In genomic region chr5:38446029-38446522, GRCh38 we compare ENCODE assay signal across 15 cellular contexts.
DNase-seq lines count a peak whose midpoint lies in the region; ATAC-seq and TF ChIP-seq lines count a peak whose summit lies in the region.
"Had no signal": no experiment of that assay in that cellular context is flagged by ENCODE, and none has a peak within 500 bp of the region (broad histone marks: within the 10 kb centered on the region; RNA-seq: fewer than 3 reads in every experiment).

No MANE protein-coding gene starts in this region.

- H3K27ac Mint-ChIP-seq in WTC11: no peak overlapping the region
- H3K27ac Mint-ChIP-seq: activated CD4-positive, alpha-beta T cell treated with anti-CD3 and anti-CD28 coated beads for 36 hours; activated naive CD8-positive, alpha-beta T cell treated with anti-CD3 and anti-CD28 coated beads, Interleukin-2, amount 10 ng/mL, durations not matched to agents 7 days and 5 days; dendritic cell treated with granulocyte-macrophage colony-stimulating factor and Interleukin-4, amounts not matched to agents 40 ng/mL and 50 ng/mL, for 4 days; stimulated activated naive B cell treated with anti-CD40 and anti-IgM and Interleukin-4, amounts not matched to agents 10 μg/mL and 1 μg/mL and 100 μg/mL, for 72 hours had no signal

- H3K4me3 Mint-ChIP-seq in WTC11: no peak overlapping the region
- H3K4me3 Mint-ChIP-seq: activated CD4-positive, alpha-beta T cell treated with anti-CD3 and anti-CD28 coated beads for 36 hours; activated naive CD8-positive, alpha-beta T cell treated with anti-CD3 and anti-CD28 coated beads, Interleukin-2, amount 10 ng/mL, durations not matched to agents 7 days and 5 days; dendritic cell treated with granulocyte-macrophage colony-stimulating factor and Interleukin-4, amounts not matched to agents 40 ng/mL and 50 ng/mL, for 4 days; stimulated activated naive B cell treated with anti-CD40 and anti-IgM and Interleukin-4, amounts not matched to agents 10 μg/mL and 1 μg/mL and 100 μg/mL, for 72 hours had no signal

- CTCF ChIA-PET in WTC11 (lab: Charles Lee): interaction anchor here (0.6 to 1.9 kb wide), 3 partner anchors 9 to 364 kb away, joined by 3 to 9 read pairs (median 6); no protein-coding TSS in a partner anchor

- POLR2A ChIA-PET in WTC11 (lab: Charles Lee): no interaction called here

- peaks cover 0 to 72% (median 0%) of the 10 kb centered on the region in 7 donors for H3K27me3 ChIP-seq in heart right ventricle
- no peaks in the 10 kb centered on the region for H3K27me3 ChIP-seq in prostate gland (replicated peaks; ENCODE audit: insufficient read depth)
- H3K27me3 ChIP-seq: MG63 had no signal

- H3K36me3 ChIP-seq in heart right ventricle: no peaks in the 10 kb centered on the region
- no peaks in the 10 kb centered on the region for H3K36me3 ChIP-seq in prostate gland
- H3K36me3 ChIP-seq: MG63 had no signal

- H3K9me3 Mint-ChIP-seq in WTC11: no peaks in the 10 kb centered on the region
- H3K9me3 Mint-ChIP-seq: activated naive CD8-positive, alpha-beta T cell treated with anti-CD3 and anti-CD28 coated beads, Interleukin-2, amount 10 ng/mL, durations not matched to agents 7 days and 5 days; dendritic cell treated with granulocyte-macrophage colony-stimulating factor and Interleukin-4, amounts not matched to agents 40 ng/mL and 50 ng/mL, for 4 days had no signal

- no peaks in the 10 kb centered on the region; the same call in 1 of the 2 replicates for H3K4me1 Mint-ChIP-seq in WTC11
- H3K4me1 Mint-ChIP-seq: activated CD4-positive, alpha-beta T cell treated with anti-CD3 and anti-CD28 coated beads for 36 hours; activated naive CD8-positive, alpha-beta T cell treated with anti-CD3 and anti-CD28 coated beads, Interleukin-2, amount 10 ng/mL, durations not matched to agents 7 days and 5 days; stimulated activated naive B cell treated with anti-CD40 and anti-IgM and Interleukin-4, amounts not matched to agents 10 μg/mL and 1 μg/mL and 100 μg/mL, for 72 hours had no signal

- H3K4me3 ChIP-seq in heart right ventricle (peak overlapping the region in 9 of 10 donors; percentile 12 to 48 (median 34)), fibroblast of pulmonary artery (replicated peaks; ENCODE audit: low read depth, low read length) (peak overlapping the region; percentile 54), prostate gland (peak overlapping the region; percentile 22 to 28)
- H3K4me3 ChIP-seq: MG63 had no signal

- DNase-seq in heart right ventricle: peak in 1 of 2 donors; percentile 29
- DNase-seq in left ventricle myocardium superior: no peak
- no peak for DNase-seq in fibroblast of pulmonary artery (ENCODE audit: low read depth)
- no peak for DNase-seq in prostate gland (ENCODE audit: low spot score)
- no peak for DNase-seq in stimulated activated CD4-positive, alpha-beta T cell treated with anti-CD3 and anti-CD28 coated beads, Interleukin-4, amount 100 ng/mL, for 24 hours
- no peak for DNase-seq in SHP77 (lab: John Stamatoyannopoulos, UW)
- no peak for DNase-seq in WTC11 (ENCODE audit: low spot score)
- DNase-seq: activated CD4-positive, alpha-beta T cell treated with anti-CD3 and anti-CD28 coated beads for 36 hours; activated naive CD8-positive, alpha-beta T cell treated with anti-CD3 and anti-CD28 coated beads, Interleukin-2, amount 10 ng/mL, durations not matched to agents 7 days and 5 days; MG63; NCI-H1930; stimulated activated naive B cell treated with anti-CD40 and anti-IgM and Interleukin-4, amounts not matched to agents 10 μg/mL and 1 μg/mL and 100 μg/mL, for 72 hours; T-helper 2 cell had no signal

- 75 to 77% methylated on average over 21 of the region's 21 CpGs for WGBS in heart right ventricle, 2 donors
- 73% methylated on average over 21 of the region's 21 CpGs for WGBS in prostate gland

- H3K27ac ChIP-seq in heart right ventricle: peak overlapping the region in 9 of 10 donors; percentile 13 to 79 (median 58)
- peak overlapping the region; percentile 65 to 70 for H3K27ac ChIP-seq in prostate gland

- no peak for TF ChIP-seq POLR2A in prostate gland (IDR thresholded peaks at IDR 0.05)

- intact Hi-C loops in heart right ventricle (cut with DNase I) (loop anchor here in 5 of 10 donors (10.0 kb wide), 4 partner anchors 99 to 479 kb away; no protein-coding TSS in a partner anchor), left ventricle myocardium superior (cut with micrococcal nuclease) (loop anchor here (10.0 kb wide), 1 partner anchor 109 kb away; the partner anchor contains the start of gene LIFR), prostate gland (cut with DNase I) (loop anchor here (5.0 to 10.0 kb wide), 3 partner anchors 66 to 629 kb away; partner anchors contain the start of genes LIFR and RICTOR)

- ATAC-seq in heart right ventricle (peak in 3 of 8 donors; percentile 3 to 22 (median 11)), left ventricle myocardium superior (no peak), WTC11 (no peak), HG03045 (IDR thresholded peaks at IDR 0.05; ENCODE audit: unreplicated experiment) (no peak)
- ATAC-seq: activated CD4-positive, alpha-beta T cell treated with anti-CD3 and anti-CD28 coated beads for 36 hours; stimulated activated naive B cell treated with anti-CD40 and anti-IgM and Interleukin-4, amounts not matched to agents 10 μg/mL and 1 μg/mL and 100 μg/mL, for 72 hours had no signal

- TF ChIP-seq CTCF in heart right ventricle (IDR thresholded peaks at IDR 0.05): no peak
- no peak for TF ChIP-seq CTCF in fibroblast of pulmonary artery (IDR thresholded peaks at IDR 0.05; ENCODE audit: low read length, missing control alignments)
- no peak for TF ChIP-seq CTCF in prostate gland (IDR thresholded peaks at IDR 0.05)
- TF ChIP-seq CTCF in WTC11 (IDR thresholded peaks at IDR 0.05): no peak

- H3K4me1 ChIP-seq in heart right ventricle (peaks cover 0 to 51% (median 15%) of the 10 kb centered on the region in 9 donors), prostate gland (replicated peaks) (no peaks in the 10 kb centered on the region)

- H3K36me3 Mint-ChIP-seq in WTC11: no peaks in the 10 kb centered on the region
- H3K36me3 Mint-ChIP-seq: activated naive CD8-positive, alpha-beta T cell treated with anti-CD3 and anti-CD28 coated beads, Interleukin-2, amount 10 ng/mL, durations not matched to agents 7 days and 5 days; stimulated activated naive B cell treated with anti-CD40 and anti-IgM and Interleukin-4, amounts not matched to agents 10 μg/mL and 1 μg/mL and 100 μg/mL, for 72 hours had no signal

- H3K9me3 ChIP-seq in heart right ventricle (no peaks in the 10 kb centered on the region), prostate gland (no peaks in the 10 kb centered on the region)
- H3K9me3 ChIP-seq: MG63 had no signal

- no peaks in the 10 kb centered on the region for H3K27me3 Mint-ChIP-seq in WTC11 (ENCODE audit: low read depth)

TF ChIP-seq in WTC11, 78 proteins besides CTCF, POLR2A, EP300 and RAD21 (continues in another document):
- TF ChIP-seq ZNF512 (CRISPR knock-in tag; IDR thresholded peaks at IDR 0.05; ENCODE audit: borderline replicate concordance) (no peak), ATF1 (CRISPR knock-in tag; IDR thresholded peaks at IDR 0.05) (no peak), RELA (CRISPR knock-in tag; IDR thresholded peaks at IDR 0.05; ENCODE audit: borderline replicate concordance) (no peak), OVOL2 (CRISPR knock-in tag; IDR thresholded peaks at IDR 0.05; ENCODE audit: borderline replicate concordance) (no peak), JAZF1 (CRISPR knock-in tag; IDR thresholded peaks at IDR 0.05) (no peak), MYBL2 (CRISPR knock-in tag; IDR thresholded peaks at IDR 0.05) (no peak), NR3C1 (CRISPR knock-in tag; conservative IDR thresholded peaks at IDR 0.05; ENCODE audit: low read depth) (no peak)
- TF ChIP-seq, protein P1, sequence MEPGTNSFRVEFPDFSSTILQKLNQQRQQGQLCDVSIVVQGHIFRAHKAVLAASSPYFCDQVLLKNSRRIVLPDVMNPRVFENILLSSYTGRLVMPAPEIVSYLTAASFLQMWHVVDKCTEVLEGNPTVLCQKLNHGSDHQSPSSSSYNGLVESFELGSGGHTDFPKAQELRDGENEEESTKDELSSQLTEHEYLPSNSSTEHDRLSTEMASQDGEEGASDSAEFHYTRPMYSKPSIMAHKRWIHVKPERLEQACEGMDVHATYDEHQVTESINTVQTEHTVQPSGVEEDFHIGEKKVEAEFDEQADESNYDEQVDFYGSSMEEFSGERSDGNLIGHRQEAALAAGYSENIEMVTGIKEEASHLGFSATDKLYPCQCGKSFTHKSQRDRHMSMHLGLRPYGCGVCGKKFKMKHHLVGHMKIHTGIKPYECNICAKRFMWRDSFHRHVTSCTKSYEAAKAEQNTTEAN (CRISPR knock-in tag; IDR thresholded peaks at IDR 0.05): no peak
- TF ChIP-seq, protein P2, sequence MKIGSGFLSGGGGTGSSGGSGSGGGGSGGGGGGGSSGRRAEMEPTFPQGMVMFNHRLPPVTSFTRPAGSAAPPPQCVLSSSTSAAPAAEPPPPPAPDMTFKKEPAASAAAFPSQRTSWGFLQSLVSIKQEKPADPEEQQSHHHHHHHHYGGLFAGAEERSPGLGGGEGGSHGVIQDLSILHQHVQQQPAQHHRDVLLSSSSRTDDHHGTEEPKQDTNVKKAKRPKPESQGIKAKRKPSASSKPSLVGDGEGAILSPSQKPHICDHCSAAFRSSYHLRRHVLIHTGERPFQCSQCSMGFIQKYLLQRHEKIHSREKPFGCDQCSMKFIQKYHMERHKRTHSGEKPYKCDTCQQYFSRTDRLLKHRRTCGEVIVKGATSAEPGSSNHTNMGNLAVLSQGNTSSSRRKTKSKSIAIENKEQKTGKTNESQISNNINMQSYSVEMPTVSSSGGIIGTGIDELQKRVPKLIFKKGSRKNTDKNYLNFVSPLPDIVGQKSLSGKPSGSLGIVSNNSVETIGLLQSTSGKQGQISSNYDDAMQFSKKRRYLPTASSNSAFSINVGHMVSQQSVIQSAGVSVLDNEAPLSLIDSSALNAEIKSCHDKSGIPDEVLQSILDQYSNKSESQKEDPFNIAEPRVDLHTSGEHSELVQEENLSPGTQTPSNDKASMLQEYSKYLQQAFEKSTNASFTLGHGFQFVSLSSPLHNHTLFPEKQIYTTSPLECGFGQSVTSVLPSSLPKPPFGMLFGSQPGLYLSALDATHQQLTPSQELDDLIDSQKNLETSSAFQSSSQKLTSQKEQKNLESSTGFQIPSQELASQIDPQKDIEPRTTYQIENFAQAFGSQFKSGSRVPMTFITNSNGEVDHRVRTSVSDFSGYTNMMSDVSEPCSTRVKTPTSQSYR (CRISPR knock-in tag; IDR thresholded peaks at IDR 0.05): no peak
